In the genomic region with DNA sequence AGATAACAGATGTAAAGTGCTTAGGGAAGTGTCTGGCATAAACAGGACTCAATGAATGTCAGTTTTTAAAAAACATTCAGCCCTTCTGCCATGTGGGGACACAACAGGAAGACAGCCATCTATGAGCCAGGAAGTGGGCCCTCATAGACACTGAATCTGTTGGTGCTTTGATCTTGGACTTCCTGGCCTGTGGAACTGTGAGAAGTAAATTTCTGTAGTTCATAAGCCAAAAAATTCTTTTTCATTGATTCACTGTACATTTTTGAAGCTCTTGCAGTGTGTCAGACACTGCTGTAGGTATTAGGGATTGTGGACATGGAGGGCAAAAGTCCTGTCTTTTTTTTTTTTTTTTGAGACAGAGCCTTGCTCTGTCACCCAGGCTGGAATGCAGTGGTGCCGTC, we compare ENCODE assay signal across 26 cellular contexts.
DNase-seq lines count a peak whose midpoint lies in the region; ATAC-seq, FAIRE-seq and TF ChIP-seq lines count a peak whose summit lies in the region.
"Had no signal": no experiment of that assay in that cellular context is flagged by ENCODE, and none has a peak within 500 bp of the region (broad histone marks: within the 10 kb centered on the region; RNA-seq: fewer than 3 reads in every experiment).

No MANE protein-coding gene starts in this region.

- no peaks in the 10 kb centered on the region for H3K27me3 Mint-ChIP-seq in astrocyte (ENCODE audit: low read depth, unreplicated experiment)

- no peaks in the 10 kb centered on the region for H3K9me3 ChIP-seq in astrocyte (ENCODE audit: insufficient read depth, low read depth, low read length)
- H3K9me3 ChIP-seq in vagina = no peaks in the 10 kb centered on the region
- H3K9me3 ChIP-seq: Caco-2, stomach had no signal

- H3K4me1 ChIP-seq in astrocyte (ENCODE audit: insufficient read depth, low read length) (peaks cover 47% of the 10 kb centered on the region), vagina (no peaks in the 10 kb centered on the region)
- H3K4me1 ChIP-seq: stomach had no signal

- DNase-seq in AG04449 (ENCODE audit: low read depth, low spot score) (peak; percentile 51), HCEC 1CT (peak; percentile 69), astrocyte (ENCODE audit: low read depth) (peak; percentile 76), iris pigment epithelial cell (ENCODE audit: low read depth) (peak; percentile 65), NOMO-1 treated with dmso at 0.1 percent for 144 hours (lab: John Stamatoyannopoulos, UW; ENCODE audit: unreplicated experiment) (no peak), hippocampal formation (lab: John Stamatoyannopoulos, UW) (no peak), vagina (ENCODE audit: extremely low spot score in 2 of 2) (no peak)
- DNase-seq: activated CD8-positive, alpha-beta T cell treated with anti-CD3 and anti-CD28 coated beads, Interleukin-2, amount 10 ng/mL, durations not matched to agents 7 days and 5 days; activated T-cell treated with anti-CD3 and anti-CD28 coated beads, Interleukin-2, amount 50 U/mL, for 72 hours; AML-193; Caco-2; effector CD4-positive, alpha-beta T cell; left colon; NCI-H1436 treated with DMSO at 0.1 percent for 48 hours; NCI-H226; occipital lobe; SHP77; stimulated activated CD4-positive, alpha-beta T cell treated with anti-CD3 and anti-CD28 coated beads, Interleukin-2, amount 100 ng/mL, for 24 hours; stomach; T-helper 17 cell had no signal

- H3K9ac ChIP-seq in astrocyte (ENCODE audit: low read length) = peak overlapping the region; percentile 43

- no peaks in the 10 kb centered on the region for H3K36me3 Mint-ChIP-seq in astrocyte (ENCODE audit: low read depth, unreplicated experiment)

- POLR2A ChIA-PET in AG04449 (lab: Yijun Ruan, JAX) = interaction anchor here (0.6 to 0.7 kb wide), 2 partner anchors 8 to 88 kb away, joined by 4 to 5 read pairs; no protein-coding TSS in a partner anchor

- peak overlapping the region; percentile 6 for H2AFZ ChIP-seq in astrocyte (ENCODE audit: low read depth, low read length)

- TF ChIP-seq POLR2A in vagina (IDR thresholded peaks at IDR 0.05) = no peak

- peak overlapping the region; percentile 94 for H3K27ac Mint-ChIP-seq in astrocyte (ENCODE audit: unreplicated experiment)
- H3K27ac Mint-ChIP-seq: activated CD8-positive, alpha-beta T cell treated with anti-CD3 and anti-CD28 coated beads, Interleukin-2, amount 10 ng/mL, durations not matched to agents 7 days and 5 days; activated naive CD8-positive, alpha-beta T cell; activated T-cell treated with anti-CD3 and anti-CD28 coated beads, Interleukin-2, amount 50 U/mL, for 72 hours; T-helper 17 cell; WTC11 had no signal

- FAIRE-seq in astrocyte (lab: Jason Lieb, UNC) = peak; percentile 79
- FAIRE-seq: HTR-8/SVneo had no signal

- peaks cover 5% of the 10 kb centered on the region for H3K9me3 Mint-ChIP-seq in astrocyte (ENCODE audit: unreplicated experiment)
- H3K9me3 Mint-ChIP-seq: activated T-cell treated with anti-CD3 and anti-CD28 coated beads, Interleukin-2, amount 50 U/mL, for 72 hours had no signal

- no peaks in the 10 kb centered on the region for H4K20me1 ChIP-seq in astrocyte (ENCODE audit: insufficient read depth, low read length)

- H3K4me3 ChIP-seq in AG04449 (ENCODE audit: low read depth, low read length) (no peak overlapping the region), astrocyte (ENCODE audit: insufficient read depth, low read depth, low read length) (no peak overlapping the region), vagina (no peak overlapping the region)
- H3K4me3 ChIP-seq: stomach had no signal

- peak overlapping the region; percentile 54 for H3K4me3 Mint-ChIP-seq in astrocyte (ENCODE audit: unreplicated experiment)
- H3K4me3 Mint-ChIP-seq: activated CD8-positive, alpha-beta T cell treated with anti-CD3 and anti-CD28 coated beads, Interleukin-2, amount 10 ng/mL, durations not matched to agents 7 days and 5 days; activated naive CD8-positive, alpha-beta T cell; activated T-cell treated with anti-CD3 and anti-CD28 coated beads, Interleukin-2, amount 50 U/mL, for 72 hours; T-helper 17 cell; WTC11 had no signal

- H3K36me3 ChIP-seq in astrocyte (ENCODE audit: insufficient read depth, low read length) (no peaks in the 10 kb centered on the region), vagina (no peaks in the 10 kb centered on the region)
- H3K36me3 ChIP-seq: stomach had no signal

- CTCF ChIA-PET in AG04449 (lab: Yijun Ruan, JAX) = interaction anchor here (1.0 to 1.9 kb wide), 3 partner anchors 9 to 66 kb away, joined by 3 to 5 read pairs (median 4); no protein-coding TSS in a partner anchor

- H3K27me3 ChIP-seq in astrocyte (ENCODE audit: insufficient read depth, low read length) = no peaks in the 10 kb centered on the region
- H3K27me3 ChIP-seq in vagina = no peaks in the 10 kb centered on the region

- H3K4me1 Mint-ChIP-seq in astrocyte (ENCODE audit: low read depth, unreplicated experiment) = peaks cover 33% of the 10 kb centered on the region
- H3K4me1 Mint-ChIP-seq: T-helper 17 cell, WTC11 had no signal

- TF ChIP-seq CTCF in AG04449 (IDR thresholded peaks at IDR 0.05; ENCODE audit: insufficient read depth, low read length, missing control alignments) = no peak
- TF ChIP-seq CTCF in astrocyte (IDR thresholded peaks at IDR 0.05; ENCODE audit: insufficient read depth, low read depth, low read length) = no peak
- TF ChIP-seq CTCF in vagina (IDR thresholded peaks at IDR 0.05) = no peak

- peaks cover 41% of the 10 kb centered on the region for H3K79me2 ChIP-seq in astrocyte (ENCODE audit: insufficient read depth, low read length)

- peak overlapping the region; percentile 83 for H3K27ac ChIP-seq in astrocyte (ENCODE audit: low read depth, low read length)
- no peak overlapping the region for H3K27ac ChIP-seq in vagina
- H3K27ac ChIP-seq: stomach had no signal

- ATAC-seq in GM18868 (IDR thresholded peaks at IDR 0.05; ENCODE audit: unreplicated experiment) = no peak
- ATAC-seq: activated CD8-positive, alpha-beta T cell treated with anti-CD3 and anti-CD28 coated beads, Interleukin-2, amount 10 ng/mL, durations not matched to agents 7 days and 5 days; activated T-cell treated with anti-CD3 and anti-CD28 coated beads, Interleukin-2, amount 50 U/mL, for 72 hours; HCT116; left colon; sciatic nerve; T-helper 17 cell; WTC11 had no signal

- peak overlapping the region; percentile 27 for H3K4me2 ChIP-seq in astrocyte (ENCODE audit: low read length)

- intact Hi-C loops in vagina (cut with DNase I) = no loop called here

Comparison
In these comparisons a context has a peak if more than half of its experiments do, and no peak if none do; other contexts are left out.
1. DNase-seq: peak in AG04449 (single experiment), HCEC 1CT (single experiment), astrocyte (single experiment) and iris pigment epithelial cell (single experiment); none in NOMO-1 treated with dmso at 0.1 percent for 144 hours (single experiment), hippocampal formation (0 of 2) and vagina (0 of 2).